ENCODE assay signal across 20 cellular contexts in the genomic region with DNA sequence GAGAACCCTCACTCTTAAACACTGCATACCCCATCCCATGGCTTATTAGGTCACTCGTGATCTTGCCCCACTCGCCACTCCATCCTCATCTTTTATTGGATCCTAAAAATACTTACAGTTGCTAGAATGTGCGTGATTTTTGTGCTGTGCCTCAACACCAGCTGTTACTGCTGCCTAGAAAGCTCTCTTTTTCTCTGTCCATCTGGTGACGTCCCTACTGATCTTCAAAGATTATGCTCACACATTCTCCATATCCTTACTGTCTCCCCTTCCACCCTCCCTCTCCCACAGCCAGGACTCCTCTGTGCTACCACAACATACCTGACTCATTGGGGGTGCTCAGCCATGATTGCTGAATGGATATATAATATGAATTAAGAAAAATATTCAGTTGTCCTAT. TPM values are rescaled to one million over a fixed set of nuclear protein-coding genes. Genes with fewer than 3 reads are reported as not detected.
DNase-seq lines count a peak whose midpoint lies in the region; ATAC-seq and TF ChIP-seq lines count a peak whose summit lies in the region.
"Had no signal": no experiment of that assay in that cellular context is flagged by ENCODE, and none has a peak within 500 bp of the region (broad histone marks: within the 10 kb centered on the region; RNA-seq: fewer than 3 reads in every experiment).

No MANE protein-coding gene starts in this region.

- H3K4me1 Mint-ChIP-seq in activated naive CD8-positive, alpha-beta T cell (ENCODE audit: low read depth) = peaks cover 52% of the 10 kb centered on the region
- H3K4me1 Mint-ChIP-seq in activated naive CD8-positive, alpha-beta T cell treated with anti-CD3 and anti-CD28 coated beads for 36 hours = peaks cover 43% of the 10 kb centered on the region
- H3K4me1 Mint-ChIP-seq in chondrocyte (ENCODE audit: low read depth) = peaks cover 61% of the 10 kb centered on the region

- no peak overlapping the region for H3K9ac ChIP-seq in trophoblast cell (ENCODE audit: low read length)
- H3K9ac ChIP-seq: BLaER1 had no signal

- no peak overlapping the region for H4K12ac ChIP-seq in trophoblast cell (ENCODE audit: low read depth, low read length)

- DNase-seq in activated naive CD8-positive, alpha-beta T cell treated with anti-CD3 and anti-CD28 coated beads for 36 hours = no peak
- DNase-seq in NCI-H524 treated with DMSO at 0.1 percent for 48 hours (lab: John Stamatoyannopoulos, UW) (peak; percentile 72), chondrocyte (ENCODE audit: low spot score) (no peak), trophoblast cell (no peak), aorta (no peak), NCI-H128 (lab: John Stamatoyannopoulos, UW; ENCODE audit: unreplicated experiment) (no peak)
- no peak for DNase-seq in activated CD4-positive, alpha-beta T cell treated with anti-CD3 and anti-CD28 coated beads for 48 hours
- DNase-seq: COR-L47; effector memory CD8-positive, alpha-beta T cell; GOT3; naive thymus-derived CD8-positive, alpha-beta T cell; NCI-H1436 treated with DMSO at 0.1 percent for 48 hours; NCI-H748 treated with DMSO at 0.1 percent for 48 hours; retina; SHP77 treated with DMSO at 0.1 percent for 48 hours; T-cell had no signal

- no peak for ATAC-seq in aorta (ENCODE audit: low FRiP score)
- ATAC-seq: effector memory CD8-positive, alpha-beta T cell; esophagus mucosa; naive thymus-derived CD8-positive, alpha-beta T cell; T-cell had no signal

- no peaks in the 10 kb centered on the region for H3K27me3 Mint-ChIP-seq in activated naive CD8-positive, alpha-beta T cell
- no peaks in the 10 kb centered on the region for H3K27me3 Mint-ChIP-seq in activated naive CD8-positive, alpha-beta T cell treated with anti-CD3 and anti-CD28 coated beads for 36 hours
- H3K27me3 Mint-ChIP-seq in chondrocyte (ENCODE audit: low read depth) = no peaks in the 10 kb centered on the region
- H3K27me3 Mint-ChIP-seq: activated naive CD4-positive, alpha-beta T cell treated with anti-CD3 and anti-CD28 coated beads, Interleukin-2, amount 50 U/mL, for 24 hours; effector memory CD8-positive, alpha-beta T cell; naive thymus-derived CD8-positive, alpha-beta T cell; T-cell had no signal

- H3K27me3 ChIP-seq in trophoblast cell (ENCODE audit: insufficient read depth, low read length) (no peaks in the 10 kb centered on the region), aorta (ENCODE audit: control insufficient read depth in 1 of 2, insufficient read depth in 2 of 2, low read length in 1 of 2) (no peaks in the 10 kb centered on the region)
- H3K27me3 ChIP-seq: BLaER1 had no signal

- H3K4me3 ChIP-seq in trophoblast cell (ENCODE audit: low read depth, low read length) (no peak overlapping the region), aorta (ENCODE audit: low read length in 2 of 2) (no peak overlapping the region)
- H3K4me3 ChIP-seq: BLaER1 had no signal

- no peak overlapping the region for H3K14ac ChIP-seq in trophoblast cell (ENCODE audit: low read length)

- no peaks in the 10 kb centered on the region for H3K9me3 ChIP-seq in trophoblast cell (ENCODE audit: insufficient read depth, low read depth, low read length)
- H3K9me3 ChIP-seq in aorta (ENCODE audit: control insufficient read depth, low read length) = no peaks in the 10 kb centered on the region
- H3K9me3 ChIP-seq: BLaER1 had no signal

- H3K18ac ChIP-seq in trophoblast cell (ENCODE audit: low read length) = no peak overlapping the region

- peak overlapping the region; percentile 11 for H3K27ac Mint-ChIP-seq in activated naive CD8-positive, alpha-beta T cell
- H3K27ac Mint-ChIP-seq in activated naive CD8-positive, alpha-beta T cell treated with anti-CD3 and anti-CD28 coated beads for 36 hours = no peak overlapping the region
- H3K27ac Mint-ChIP-seq in chondrocyte (ENCODE audit: unreplicated experiment) = peak overlapping the region; percentile 75
- H3K27ac Mint-ChIP-seq: naive thymus-derived CD8-positive, alpha-beta T cell; T-cell had no signal

- H3K4me1 ChIP-seq in trophoblast cell (ENCODE audit: control insufficient read depth in 1 of 2, insufficient read depth in 2 of 2, low read length in 2 of 2) (peaks cover 4 to 9% of the 10 kb centered on the region in 2 experiments), aorta (ENCODE audit: control insufficient read depth in 1 of 2, insufficient read depth in 2 of 2, low read length in 2 of 2) (peaks cover 12 to 13% of the 10 kb centered on the region in 2 donors)
- H3K4me1 ChIP-seq: BLaER1 had no signal

- WGBS in trophoblast cell (ENCODE audit: extremely low coverage, insufficient coverage, insufficient read length) = no CpG with 5 or more reads among the region's 4 CpGs
- WGBS in aorta, 2 donors = 81 to 85% methylated on average over 4 of the region's 4 CpGs

- H4K8ac ChIP-seq in trophoblast cell (ENCODE audit: low read depth, low read length) = no peak overlapping the region

- TF ChIP-seq CTCF in chondrocyte (IDR thresholded peaks at IDR 0.05) = no peak

- no peak overlapping the region for H4K91ac ChIP-seq in trophoblast cell (ENCODE audit: low read depth, low read length)

- H3K27ac ChIP-seq in trophoblast cell (ENCODE audit: low read depth, low read length) (no peak overlapping the region), aorta (ENCODE audit: low read depth in 1 of 2, low read length in 2 of 2) (no peak overlapping the region)
- H3K27ac ChIP-seq: BLaER1 had no signal

- no peak overlapping the region for H3K4ac ChIP-seq in trophoblast cell (ENCODE audit: low read depth, low read length)

- H3K36me3 Mint-ChIP-seq in activated naive CD8-positive, alpha-beta T cell = peaks cover 19% of the 10 kb centered on the region
- H3K36me3 Mint-ChIP-seq in activated naive CD8-positive, alpha-beta T cell treated with anti-CD3 and anti-CD28 coated beads for 36 hours = peaks cover 35% of the 10 kb centered on the region
- peaks cover 10% of the 10 kb centered on the region for H3K36me3 Mint-ChIP-seq in chondrocyte (ENCODE audit: low read depth)

- no peak overlapping the region for H3K23ac ChIP-seq in trophoblast cell (ENCODE audit: low read length)

- H3K79me1 ChIP-seq in trophoblast cell (ENCODE audit: low read length) = peaks cover 1% of the 10 kb centered on the region

- H3K36me3 ChIP-seq in trophoblast cell (ENCODE audit: control insufficient read depth in 1 of 2, insufficient read depth in 2 of 2, low read length in 2 of 2) (no peaks in the 10 kb centered on the region), aorta (ENCODE audit: control insufficient read depth in 1 of 2, insufficient read depth in 2 of 2, low read length in 1 of 2) (no peaks in the 10 kb centered on the region)

- H2BK12ac ChIP-seq in trophoblast cell (ENCODE audit: low read length) = peak overlapping the region; percentile 30

- H2AK5ac ChIP-seq in trophoblast cell (ENCODE audit: low read length) = no peak overlapping the region

- no peak overlapping the region for H2BK120ac ChIP-seq in trophoblast cell (ENCODE audit: insufficient read depth, low read length, poor library complexity)

- no peak overlapping the region for H3K4me3 Mint-ChIP-seq in activated naive CD8-positive, alpha-beta T cell
- no peak overlapping the region for H3K4me3 Mint-ChIP-seq in activated naive CD8-positive, alpha-beta T cell treated with anti-CD3 and anti-CD28 coated beads for 36 hours
- H3K4me3 Mint-ChIP-seq in chondrocyte (ENCODE audit: unreplicated experiment) = no peak overlapping the region
- H3K4me3 Mint-ChIP-seq: activated naive CD4-positive, alpha-beta T cell treated with anti-CD3 and anti-CD28 coated beads, Interleukin-2, amount 50 U/mL, for 24 hours; effector memory CD8-positive, alpha-beta T cell; naive thymus-derived CD8-positive, alpha-beta T cell; T-cell had no signal

- no peak overlapping the region for H2BK5ac ChIP-seq in trophoblast cell (ENCODE audit: low read depth, low read length, poor library complexity)

- H2AFZ ChIP-seq in trophoblast cell (ENCODE audit: insufficient read depth, low read length, poor library complexity) = no peak overlapping the region

- intact Hi-C loops in aorta (cut with DNase I) = loop anchor here in 1 of 2 donors (5.0 kb wide), 1 partner anchor 38 kb away; no protein-coding TSS in a partner anchor

- H3K79me2 ChIP-seq in trophoblast cell (ENCODE audit: control insufficient read depth, insufficient read depth, low read length, poor library complexity) = no peaks in the 10 kb centered on the region

- peaks cover 3% of the 10 kb centered on the region for H3K9me3 Mint-ChIP-seq in activated naive CD8-positive, alpha-beta T cell (ENCODE audit: low read depth)
- peaks cover 11% of the 10 kb centered on the region for H3K9me3 Mint-ChIP-seq in activated naive CD8-positive, alpha-beta T cell treated with anti-CD3 and anti-CD28 coated beads for 36 hours
- H3K9me3 Mint-ChIP-seq in chondrocyte (ENCODE audit: low read depth) = peaks cover 6% of the 10 kb centered on the region
- H3K9me3 Mint-ChIP-seq: activated naive CD4-positive, alpha-beta T cell treated with anti-CD3 and anti-CD28 coated beads, Interleukin-2, amount 50 U/mL, for 24 hours; effector memory CD8-positive, alpha-beta T cell had no signal

- H3K4me2 ChIP-seq in trophoblast cell (ENCODE audit: low read length) = no peak overlapping the region
- H3K4me2 ChIP-seq: BLaER1 had no signal

RNA-seq across cellular contexts. Expression of a gene that starts 42.0 kb away (rescaled TPM):
- total RNA-seq in activated naive CD8-positive, alpha-beta T cell treated with anti-CD3 and anti-CD28 coated beads for 36 hours = 100 to 1,000 TPM; 103 to 106 TPM
- 161 to 162 TPM (median 162 TPM) in 3 replicates for total RNA-seq in chondrocyte
- 29.5 and 33.6 TPM in 2 replicates for polyA plus RNA-seq in trophoblast cell (2013)
- 10 to 100 TPM; 17.3 to 26.0 TPM for total RNA-seq in aorta
- polyA plus RNA-seq in aorta = 1 to 10 TPM; 2.8 to 5.4 TPM
